Comparison of ENCODE assay signal across 14 cellular contexts in genomic region chr5:135324897-135325650, GRCh38.
DNase-seq lines count a peak whose midpoint lies in the region; ATAC-seq and TF ChIP-seq lines count a peak whose summit lies in the region.
"Had no signal": no experiment of that assay in that cellular context is flagged by ENCODE, and none has a peak within 500 bp of the region (broad histone marks: within the 10 kb centered on the region; RNA-seq: fewer than 3 reads in every experiment).

No MANE protein-coding gene starts in this region.

- H3K4me3 Mint-ChIP-seq in activated naive CD4-positive, alpha-beta T cell treated with anti-CD3 and anti-CD28 coated beads, Interleukin-2, amount 10 ng/mL, durations not matched to agents 7 days and 5 days, result no peak overlapping the region

- no peak overlapping the region for H2AFZ ChIP-seq in neuronal stem cell (ENCODE audit: low read length)

- H3K27me3 Mint-ChIP-seq in activated naive CD4-positive, alpha-beta T cell treated with anti-CD3 and anti-CD28 coated beads, Interleukin-2, amount 10 ng/mL, durations not matched to agents 7 days and 5 days, result no peaks in the 10 kb centered on the region

- H2BK12ac ChIP-seq in neuronal stem cell (ENCODE audit: low read length), result peak overlapping the region; percentile 26

- H4K91ac ChIP-seq in neuronal stem cell (ENCODE audit: low read depth, low read length, poor library complexity), result peak overlapping the region; percentile 32

- no peaks in the 10 kb centered on the region for H3K4me1 ChIP-seq in right atrium auricular region
- H3K4me1 ChIP-seq in neuronal stem cell (ENCODE audit: control insufficient read depth in 2 of 2, insufficient read depth in 1 of 2, low read depth in 1 of 2, low read length in 2 of 2), result peaks cover 0 to 2% of the 10 kb centered on the region in 2 donors

- H3K36me3 Mint-ChIP-seq in activated naive CD4-positive, alpha-beta T cell treated with anti-CD3 and anti-CD28 coated beads, Interleukin-2, amount 10 ng/mL, durations not matched to agents 7 days and 5 days, result peaks cover 13% of the 10 kb centered on the region

- no peak overlapping the region for H3K27ac ChIP-seq in right atrium auricular region
- H3K27ac ChIP-seq in neuronal stem cell (replicated peaks; ENCODE audit: low read length), result no peak overlapping the region
- H3K27ac ChIP-seq: brain microvascular endothelial cell had no signal

- peak overlapping the region; percentile 17 for H3K18ac ChIP-seq in neuronal stem cell (ENCODE audit: low read length)

- H3K14ac ChIP-seq in neuronal stem cell (ENCODE audit: low read length), result peak overlapping the region; percentile 12

- H3K36me3 ChIP-seq in right atrium auricular region (no peaks in the 10 kb centered on the region), neuronal stem cell (replicated peaks in 1 of 2; ENCODE audit: control insufficient read depth in 2 of 2, insufficient read depth in 2 of 2, low read length in 2 of 2) (peaks cover 0 to under 1% of the 10 kb centered on the region in 2 donors)
- H3K36me3 ChIP-seq: brain microvascular endothelial cell had no signal

- H3K4me1 Mint-ChIP-seq in activated naive CD4-positive, alpha-beta T cell treated with anti-CD3 and anti-CD28 coated beads, Interleukin-2, amount 10 ng/mL, durations not matched to agents 7 days and 5 days, result peaks cover 60% of the 10 kb centered on the region

- no peak for ATAC-seq in GM21528 (IDR thresholded peaks at IDR 0.05; ENCODE audit: low FRiP score, unreplicated experiment)
- ATAC-seq in HG03354 (IDR thresholded peaks at IDR 0.05; ENCODE audit: poor library complexity, severe bottlenecking, unreplicated experiment), result no peak

- H2BK5ac ChIP-seq in neuronal stem cell (ENCODE audit: low read length), result no peak overlapping the region

- TF ChIP-seq CTCF in right atrium auricular region (IDR thresholded peaks at IDR 0.05), result no peak

- no peak overlapping the region for H3K4me2 ChIP-seq in neuronal stem cell (ENCODE audit: insufficient read depth, low read length, poor library complexity, severe bottlenecking)

- H3K4ac ChIP-seq in neuronal stem cell (ENCODE audit: low read length), result peak overlapping the region; percentile 61

- no peaks in the 10 kb centered on the region for H3K9me3 Mint-ChIP-seq in activated naive CD4-positive, alpha-beta T cell treated with anti-CD3 and anti-CD28 coated beads, Interleukin-2, amount 10 ng/mL, durations not matched to agents 7 days and 5 days

- H3K9ac ChIP-seq in neuronal stem cell (ENCODE audit: low read depth, low read length, poor library complexity), result peak overlapping the region; percentile 38

- H3K9me3 ChIP-seq in right atrium auricular region, result no peaks in the 10 kb centered on the region
- H3K9me3 ChIP-seq in neuronal stem cell (replicated peaks in 1 of 2; ENCODE audit: control insufficient read depth in 2 of 2, insufficient read depth in 1 of 2, low read depth in 1 of 2, low read length in 2 of 2), result no peaks in the 10 kb centered on the region

- CTCF ChIA-PET in activated naive CD4-positive, alpha-beta T cell treated with anti-CD3 and anti-CD28 coated beads, Interleukin-2, amount 10 ng/mL, durations not matched to agents 7 days and 5 days (lab: Charles Lee), result interaction anchor here (0.6 to 2.0 kb wide), 3 partner anchors 101 to 134 kb away, joined by 3 to 5 read pairs (median 4); no protein-coding TSS in a partner anchor

- H3K27me3 ChIP-seq in right atrium auricular region (no peaks in the 10 kb centered on the region), neuronal stem cell (ENCODE audit: control insufficient read depth in 3 of 3, insufficient read depth in 3 of 3, low read depth in 1 of 3, low read length in 3 of 3) (peaks cover 0 to 5% (median 0%) of the 10 kb centered on the region in 3 experiments)
- H3K27me3 ChIP-seq: brain microvascular endothelial cell had no signal

- peak overlapping the region; percentile 77 for H3K27ac Mint-ChIP-seq in activated naive CD4-positive, alpha-beta T cell treated with anti-CD3 and anti-CD28 coated beads, Interleukin-2, amount 10 ng/mL, durations not matched to agents 7 days and 5 days

- no peaks in the 10 kb centered on the region for H3K79me1 ChIP-seq in neuronal stem cell (ENCODE audit: low read depth, low read length)

- H3K23ac ChIP-seq in neuronal stem cell (ENCODE audit: low read depth, low read length, poor library complexity), result peak overlapping the region; percentile 56

- intact Hi-C loops in cardiac septum (cut with DNase I), result no loop called here

- H2BK120ac ChIP-seq in neuronal stem cell (ENCODE audit: low read depth, low read length), result no peak overlapping the region

- H2BK15ac ChIP-seq in neuronal stem cell (ENCODE audit: low read length), result no peak overlapping the region

- no peak overlapping the region for H4K8ac ChIP-seq in neuronal stem cell (ENCODE audit: low read depth, low read length)

- H3K4me3 ChIP-seq in right atrium auricular region (no peak overlapping the region), neuronal stem cell (ENCODE audit: low read length in 2 of 2) (no peak overlapping the region)

- WGBS in neuronal stem cell (ENCODE audit: extremely low coverage in 2 of 2, insufficient read length in 2 of 2, insufficient replicate concordance in 1 of 2), 2 donors, result no CpG with 5 or more reads among the region's 17 CpGs

- H2AK5ac ChIP-seq in neuronal stem cell (ENCODE audit: low read depth, low read length), result no peak overlapping the region

- DNase-seq in cardiac septum (ENCODE audit: low spot score), result peak; percentile 68
- DNase-seq in right atrium auricular region (ENCODE audit: low spot score), result no peak
- peak; percentile 15 for DNase-seq in T follicular helper cell (ENCODE audit: low read depth)
- peak; percentile 79 for DNase-seq in activated naive CD4-positive, alpha-beta T cell treated with anti-CD3 and anti-CD28 coated beads, Interleukin-2, amount 10 ng/mL, durations not matched to agents 7 days and 5 days
- DNase-seq in neuronal stem cell (ENCODE audit: low spot score), result no peak
- DNase-seq in GM19240 (ENCODE audit: insufficient read length, low spot score), result no peak
- DNase-seq: activated CD8-positive, alpha-beta memory T cell treated with anti-CD3 and anti-CD28 coated beads, Interleukin-2, amount 50 U/mL, for 4 hours; brain microvascular endothelial cell; DMS153; effector CD8-positive, alpha-beta T cell; NCI-H1105; T-helper 9 cell had no signal

Comparison
In these comparisons a context has a peak if more than half of its experiments do, and no peak if none do; other contexts are left out.
1. DNase-seq: peak in cardiac septum (single experiment), T follicular helper cell (single experiment) and activated naive CD4-positive, alpha-beta T cell treated with anti-CD3 and anti-CD28 coated beads, Interleukin-2, amount 10 ng/mL, durations not matched to agents 7 days and 5 days (single experiment); none in right atrium auricular region (single experiment), neuronal stem cell (single experiment) and GM19240 (single experiment).